18 cellular contexts compared by ENCODE assay signal in genomic region chr6:158633127-158633526, GRCh38. TPM values are rescaled to one million over a fixed set of nuclear protein-coding genes. Genes with fewer than 3 reads are reported as not detected.
DNase-seq lines count a peak whose midpoint lies in the region; ATAC-seq, FAIRE-seq and TF ChIP-seq lines count a peak whose summit lies in the region.
"Had no signal": no experiment of that assay in that cellular context is flagged by ENCODE, and none has a peak within 500 bp of the region (broad histone marks: within the 10 kb centered on the region; RNA-seq: fewer than 3 reads in every experiment).

No MANE protein-coding gene starts in this region.

- DNase-seq in right cardiac atrium (no peak), left cardiac atrium (no peak), immature natural killer cell (no peak), HuH-7 (ENCODE audit: low spot score) (no peak), T1000 (lab: John Stamatoyannopoulos, UW) (no peak), kidney (no peak), NCI-H524 (lab: John Stamatoyannopoulos, UW) (no peak)
- peak; percentile 19 for DNase-seq in activated CD8-positive, alpha-beta T cell treated with anti-CD3 and anti-CD28 coated beads, Interleukin-2, amount 10 ng/mL, durations not matched to agents 7 days and 5 days
- DNase-seq: activated CD4-positive, alpha-beta T cell treated with anti-CD3 and anti-CD28 coated beads for 1 hour; activated effector memory CD4-positive, alpha-beta T cell treated with Interleukin-2 at 50 U/mL for 16 hours; hippocampal formation; NCI-H1048; NCI-H2107; NCI-H748 treated with DMSO at 0.1 percent for 48 hours; posterior cingulate gyrus; spleen had no signal

- H3K27ac ChIP-seq in right cardiac atrium (ENCODE audit: low read length), result peak overlapping the region; percentile 23
- H3K27ac ChIP-seq in kidney (ENCODE audit: low read depth in 2 of 2, low read length in 2 of 2), result no peak overlapping the region

- WGBS in right cardiac atrium, result 91% methylated on average over 11 of the region's 11 CpGs

- intact Hi-C loops in right cardiac atrium (cut with DNase I) (no loop called here), left cardiac atrium (cut with DNase I) (no loop called here), kidney (cut with DNase I) (no loop called here)

- no peak for TF ChIP-seq CTCF in kidney (IDR thresholded peaks at IDR 0.05; ENCODE audit: borderline replicate concordance, extremely low read depth, insufficient read depth)

- FAIRE-seq in kidney (lab: Jason Lieb, UNC), result no peak
- FAIRE-seq: GM18507 had no signal

- H3K9ac ChIP-seq in kidney (ENCODE audit: low read length in 2 of 2), result no peak overlapping the region

- H3K4me3 Mint-ChIP-seq in activated CD8-positive, alpha-beta T cell treated with anti-CD3 and anti-CD28 coated beads, Interleukin-2, amount 10 ng/mL, durations not matched to agents 7 days and 5 days, result no peak overlapping the region
- no peak overlapping the region for H3K4me3 Mint-ChIP-seq in immature natural killer cell
- H3K4me3 Mint-ChIP-seq: IgD-negative memory B cell had no signal

- POLR2A ChIA-PET in activated CD8-positive, alpha-beta T cell treated with anti-CD3 and anti-CD28 coated beads, Interleukin-2, amount 10 ng/mL, durations not matched to agents 7 days and 5 days (lab: Charles Lee), result interaction anchor here (0.8 to 2.3 kb wide), 2 partner anchors 11 to 16 kb away, joined by 4 to 16 read pairs; partner anchors contain the start of genes DYNLT1 and SYTL3

- peaks cover 67% of the 10 kb centered on the region for H3K36me3 Mint-ChIP-seq in activated CD8-positive, alpha-beta T cell treated with anti-CD3 and anti-CD28 coated beads, Interleukin-2, amount 10 ng/mL, durations not matched to agents 7 days and 5 days (ENCODE audit: low read depth)
- peaks cover 15 to 65% (median 24%) of the 10 kb centered on the region in 3 donors for H3K36me3 Mint-ChIP-seq in immature natural killer cell

- peaks cover 14% of the 10 kb centered on the region for H3K4me1 ChIP-seq in right cardiac atrium (ENCODE audit: control insufficient read depth, insufficient read depth, low read length)
- H3K4me1 ChIP-seq in kidney (ENCODE audit: control insufficient read depth in 1 of 2, insufficient read depth in 1 of 2, low read depth in 1 of 2, low read length in 2 of 2), result peaks cover 6 to 7% of the 10 kb centered on the region in 2 donors

- peaks cover 10 to 27% of the 10 kb centered on the region in 2 donors for H3K36me3 ChIP-seq in kidney (ENCODE audit: control insufficient read depth in 1 of 2, insufficient read depth in 2 of 2, low read length in 2 of 2)

- H3K9me3 ChIP-seq in right cardiac atrium (ENCODE audit: control insufficient read depth, low read length) (no peaks in the 10 kb centered on the region), kidney (ENCODE audit: control insufficient read depth in 1 of 2, low read length in 2 of 2) (no peaks in the 10 kb centered on the region)
- H3K9me3 ChIP-seq: spleen had no signal

- no peaks in the 10 kb centered on the region for H3K9me3 Mint-ChIP-seq in activated CD8-positive, alpha-beta T cell treated with anti-CD3 and anti-CD28 coated beads, Interleukin-2, amount 10 ng/mL, durations not matched to agents 7 days and 5 days (ENCODE audit: insufficient read depth)
- H3K9me3 Mint-ChIP-seq in immature natural killer cell, result no peaks in the 10 kb centered on the region
- H3K9me3 Mint-ChIP-seq: IgD-negative memory B cell had no signal

- ATAC-seq in right cardiac atrium (no peak), left cardiac atrium (no peak)
- ATAC-seq in activated CD8-positive, alpha-beta T cell treated with anti-CD3 and anti-CD28 coated beads, Interleukin-2, amount 10 ng/mL, durations not matched to agents 7 days and 5 days, result no peak

- H3K27me3 ChIP-seq in right cardiac atrium (ENCODE audit: control insufficient read depth, insufficient read depth), result no peaks in the 10 kb centered on the region
- H3K27me3 ChIP-seq: spleen had no signal

- H3K4me1 Mint-ChIP-seq in activated CD8-positive, alpha-beta T cell treated with anti-CD3 and anti-CD28 coated beads, Interleukin-2, amount 10 ng/mL, durations not matched to agents 7 days and 5 days (ENCODE audit: low read depth), result peaks cover 62% of the 10 kb centered on the region
- H3K4me1 Mint-ChIP-seq in immature natural killer cell, result peaks cover 42 to 77% of the 10 kb centered on the region in 2 donors

- no peak overlapping the region for H3K27ac Mint-ChIP-seq in activated CD8-positive, alpha-beta T cell treated with anti-CD3 and anti-CD28 coated beads, Interleukin-2, amount 10 ng/mL, durations not matched to agents 7 days and 5 days
- peak overlapping the region; percentile 72 to 90 (median 80) for H3K27ac Mint-ChIP-seq in immature natural killer cell
- H3K27ac Mint-ChIP-seq: IgD-negative memory B cell had no signal

- H3K27me3 Mint-ChIP-seq in activated CD8-positive, alpha-beta T cell treated with anti-CD3 and anti-CD28 coated beads, Interleukin-2, amount 10 ng/mL, durations not matched to agents 7 days and 5 days (ENCODE audit: low read depth), result no peaks in the 10 kb centered on the region
- H3K27me3 Mint-ChIP-seq in immature natural killer cell (ENCODE audit: low read depth in 3 of 3), result peaks cover 0 to 10% (median 3%) of the 10 kb centered on the region in 3 donors
- H3K27me3 Mint-ChIP-seq: IgD-negative memory B cell had no signal

- CTCF ChIA-PET in activated CD8-positive, alpha-beta T cell treated with anti-CD3 and anti-CD28 coated beads, Interleukin-2, amount 10 ng/mL, durations not matched to agents 7 days and 5 days (lab: Charles Lee), result interaction anchor here (1.2 kb wide), 1 partner anchor 58 kb away, joined by 5 read pairs; no protein-coding TSS in a partner anchor

- H3K4me3 ChIP-seq in right cardiac atrium (ENCODE audit: low read length) (no peak overlapping the region), kidney (ENCODE audit: low read length in 2 of 2) (no peak overlapping the region)
- H3K4me3 ChIP-seq: spleen had no signal

RNA-seq across cellular contexts. Expression of gene DYNLT1, which starts 11.4 kb away (rescaled TPM):
- total RNA-seq in right cardiac atrium (100 to 1,000 TPM in 3 of 4 donors, 10 to 100 TPM in 1; 97.7 to 115 (median 105) TPM), left cardiac atrium (10 to 100 TPM; 73.6 to 90.6 TPM), kidney (145 TPM)
- polyA plus RNA-seq in right cardiac atrium (148 TPM), immature natural killer cell (100 to 1,000 TPM in 2 of 3 donors, 10 to 100 TPM in 1; 94.2 to 141 (median 119) TPM), kidney (ENCODE audit: insufficient read depth, low read depth, low replicate concordance) (406 TPM)
- total RNA-seq in activated CD8-positive, alpha-beta T cell treated with anti-CD3 and anti-CD28 coated beads, Interleukin-2, amount 10 ng/mL, durations not matched to agents 7 days and 5 days, result 10 to 100 TPM; 79.0 to 86.4 TPM

RNA-seq across cellular contexts. Expression of gene SYTL3, which starts 16.7 kb away (rescaled TPM):
- 10 to 100 TPM in 2 of 4 donors, 1 to 10 TPM in 2; 5.1 to 10.4 (median 10.0) TPM for total RNA-seq in right cardiac atrium
- polyA plus RNA-seq in right cardiac atrium, result 5.0 TPM
- 1 to 10 TPM; 3.7 to 4.4 TPM for total RNA-seq in left cardiac atrium
- 10 to 100 TPM; 43.5 to 48.3 TPM for total RNA-seq in activated CD8-positive, alpha-beta T cell treated with anti-CD3 and anti-CD28 coated beads, Interleukin-2, amount 10 ng/mL, durations not matched to agents 7 days and 5 days
- 10 to 100 TPM; 45.4 to 56.5 (median 52.0) TPM for polyA plus RNA-seq in immature natural killer cell
- 16.0 TPM for total RNA-seq in kidney
- 3.1 TPM for polyA plus RNA-seq in kidney (ENCODE audit: insufficient read depth, low read depth, low replicate concordance)
